28 cellular contexts compared by ENCODE assay signal in the genomic region with DNA sequence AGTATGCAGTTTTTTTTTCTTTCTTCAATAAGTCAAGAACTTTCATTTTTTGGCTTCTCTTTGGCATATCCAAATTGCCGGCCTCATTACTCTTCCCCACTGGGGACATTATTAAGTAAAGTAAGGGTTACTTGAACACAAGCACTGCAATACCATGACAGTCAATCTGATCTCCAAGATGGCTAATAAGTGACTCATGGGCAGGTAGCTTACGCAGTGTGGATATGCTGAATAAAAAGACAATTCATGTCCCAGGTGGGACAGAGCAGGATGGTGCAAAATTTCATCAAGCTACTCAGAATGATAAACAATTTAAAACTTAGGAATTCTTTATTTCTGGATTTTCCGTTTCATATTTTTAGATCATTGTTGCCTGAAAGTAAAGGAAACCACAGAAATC.
"Had no signal": no experiment of that assay in that cellular context is flagged by ENCODE, and none has a peak within 500 bp of the region (broad histone marks: within the 10 kb centered on the region; RNA-seq: fewer than 3 reads in every experiment).

No MANE protein-coding gene starts in this region.

- H3K36me3 ChIP-seq: adrenal gland, gastrocnemius medialis, heart right ventricle, WERI-Rb-1 had no signal

- DNase-seq: activated B cell treated with CpG ODN at 0.5 μM for 24 hours; activated CD4-positive, alpha-beta T cell treated with anti-CD3 and anti-CD28 coated beads for 48 hours; activated CD4-positive, alpha-beta T cell treated with anti-CD3 and anti-CD28 coated beads, Interleukin-2, amount 50 U/mL, for 1 hour; activated CD4-positive, alpha-beta T cell treated with anti-CD3 and anti-CD28 coated beads, Interleukin-2, amount 50 U/mL, for 48 hours; activated CD8-positive, alpha-beta memory T cell treated with anti-CD3 and anti-CD28 coated beads for 24 hours; activated CD8-positive, alpha-beta T cell treated with anti-CD3 and anti-CD28 coated beads for 36 hours; activated effector memory CD4-positive, alpha-beta T cell treated with anti-CD3 and anti-CD28 coated beads, Interleukin-2, amount 50 U/mL, for 16 hours; activated naive CD4-positive, alpha-beta T cell treated with anti-CD3 and anti-CD28 coated beads for 36 hours; activated naive CD8-positive, alpha-beta T cell treated with anti-CD3 and anti-CD28 coated beads for 36 hours; activated naive CD8-positive, alpha-beta T cell treated with anti-CD3 and anti-CD28 coated beads, Interleukin-2, amount 50 U/mL, for 24 hours; activated T-cell treated with anti-CD3 and anti-CD28 coated beads, Interleukin-2, amount 50 U/mL, for 1 hour; activated T-cell treated with anti-CD3 and anti-CD28 coated beads, Interleukin-2, amount 50 U/mL, for 48 hours; adrenal gland; amygdala; aorta; body of pancreas; dorsolateral prefrontal cortex; effector memory CD4-positive, alpha-beta T cell; endodermal cell; foreskin fibroblast; gastrocnemius medialis; heart right ventricle; T-helper 1 cell; T-helper 17 cell; T1000; WERI-Rb-1 had no signal

- H3K4me3 ChIP-seq: adrenal gland, body of pancreas, coronary artery, dorsolateral prefrontal cortex, gastrocnemius medialis, heart right ventricle had no signal

- H3K27me3 ChIP-seq: adrenal gland, body of pancreas, dorsolateral prefrontal cortex, gastrocnemius medialis, heart right ventricle had no signal

- ATAC-seq: activated CD4-positive, CD25-positive, alpha-beta regulatory T cell treated with anti-CD3 and anti-CD28 coated beads, Interleukin-2, amount 50 U/mL, for 24 hours; activated CD8-positive, alpha-beta T cell treated with anti-CD3 and anti-CD28 coated beads for 36 hours; activated naive CD8-positive, alpha-beta T cell treated with anti-CD3 and anti-CD28 coated beads, Interleukin-2, amount 50 U/mL, for 24 hours; body of pancreas; gastrocnemius medialis; heart right ventricle; T-helper 17 cell had no signal

- H3K27ac ChIP-seq: adrenal gland, body of pancreas, coronary artery, dorsolateral prefrontal cortex, gastrocnemius medialis, heart right ventricle, WERI-Rb-1 had no signal

- H3K4me1 ChIP-seq: adrenal gland, body of pancreas had no signal

- H3K9me3 ChIP-seq: adrenal gland, body of pancreas, gastrocnemius medialis, heart right ventricle had no signal
